ENCODE assay signal across 1 cellular context in the genomic region with DNA sequence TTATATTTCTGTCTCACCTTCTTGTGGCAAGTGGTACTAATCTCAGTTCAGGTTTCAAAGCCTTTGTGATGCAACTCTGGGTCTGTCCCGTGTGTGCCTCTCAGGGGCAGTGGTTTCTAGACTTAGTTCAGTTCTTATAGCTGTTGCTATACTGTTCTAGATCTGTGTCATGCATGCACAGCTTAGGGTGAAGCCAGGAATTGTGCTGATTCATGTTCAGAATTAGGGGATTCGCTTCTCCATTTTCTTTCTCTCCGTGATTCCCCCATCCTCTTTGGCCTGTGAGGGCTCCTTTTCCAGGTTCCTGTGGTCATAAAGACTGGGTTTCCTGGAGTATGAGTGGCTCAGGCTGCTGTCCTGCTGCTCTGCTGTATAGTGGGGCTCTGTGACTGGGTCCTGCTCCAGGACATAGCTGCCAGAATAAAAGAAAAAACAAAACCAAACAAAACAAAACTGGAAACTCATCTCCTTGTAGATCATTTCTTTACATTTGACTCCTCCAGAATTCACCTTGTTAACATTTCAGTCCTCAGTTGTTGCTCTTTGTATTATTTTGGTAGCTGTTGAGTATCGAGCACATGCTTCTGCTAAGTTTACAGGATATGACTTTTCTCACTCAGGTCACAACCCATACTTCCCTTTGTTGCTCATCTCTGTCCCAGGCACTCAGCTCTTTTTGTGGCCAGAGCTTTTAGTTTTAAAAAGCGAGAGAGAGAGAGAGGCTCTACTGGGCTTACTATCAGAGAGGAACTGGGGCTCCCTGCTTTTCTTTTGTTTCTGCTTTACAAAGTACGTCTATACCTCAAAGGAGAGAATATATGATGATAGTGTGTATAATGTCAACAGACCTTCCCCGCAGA.
TF ChIP-seq lines count a peak whose summit lies in the region.

No MANE protein-coding gene starts in this region.

TF ChIP-seq in K562, 482 proteins besides CTCF, POLR2A, EP300 and RAD21 (continued from another document and continues in another):
- TF ChIP-seq, protein P1, sequence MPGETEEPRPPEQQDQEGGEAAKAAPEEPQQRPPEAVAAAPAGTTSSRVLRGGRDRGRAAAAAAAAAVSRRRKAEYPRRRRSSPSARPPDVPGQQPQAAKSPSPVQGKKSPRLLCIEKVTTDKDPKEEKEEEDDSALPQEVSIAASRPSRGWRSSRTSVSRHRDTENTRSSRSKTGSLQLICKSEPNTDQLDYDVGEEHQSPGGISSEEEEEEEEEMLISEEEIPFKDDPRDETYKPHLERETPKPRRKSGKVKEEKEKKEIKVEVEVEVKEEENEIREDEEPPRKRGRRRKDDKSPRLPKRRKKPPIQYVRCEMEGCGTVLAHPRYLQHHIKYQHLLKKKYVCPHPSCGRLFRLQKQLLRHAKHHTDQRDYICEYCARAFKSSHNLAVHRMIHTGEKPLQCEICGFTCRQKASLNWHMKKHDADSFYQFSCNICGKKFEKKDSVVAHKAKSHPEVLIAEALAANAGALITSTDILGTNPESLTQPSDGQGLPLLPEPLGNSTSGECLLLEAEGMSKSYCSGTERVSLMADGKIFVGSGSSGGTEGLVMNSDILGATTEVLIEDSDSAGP (CRISPR knock-in tag; IDR thresholded peaks at IDR 0.05) = no peak
- TF ChIP-seq AFF4 (CRISPR knock-in tag; IDR thresholded peaks at IDR 0.05) (peak; percentile 47; the same call in 1 of the 2 replicates), RERE (CRISPR knock-in tag; IDR thresholded peaks at IDR 0.05; ENCODE audit: borderline replicate concordance) (no peak), TRIM25 (IDR thresholded peaks at IDR 0.05; ENCODE audit: borderline replicate concordance) (no peak), HMGXB4 (CRISPR knock-in tag; IDR thresholded peaks at IDR 0.05) (no peak), KLF13 (tag; IDR thresholded peaks at IDR 0.05; ENCODE audit: borderline replicate concordance, low read depth) (no peak), FOSL1 (tag; conservative IDR thresholded peaks at IDR 0.05) (no peak; the same call in 1 of the 2 replicates), BRD4 (IDR thresholded peaks at IDR 0.05) (no peak), ZNF133 (CRISPR knock-in tag; IDR thresholded peaks at IDR 0.05) (no peak), HDAC8 (tag; IDR thresholded peaks at IDR 0.05) (no peak; the same call in 1 of the 2 replicates), PHF20 (IDR thresholded peaks at IDR 0.05; ENCODE audit: partially characterized antibody) (no peak), ZNF224 (CRISPR knock-in tag; IDR thresholded peaks at IDR 0.05) (no peak), CREM (IDR thresholded peaks at IDR 0.05; ENCODE audit: low read depth) (0 out of 2 replicates have a peak, but pooled peaks have one; percentile 20), GTF2F1 (IDR thresholded peaks at IDR 0.05; ENCODE audit: low read depth, low read length) (no peak), CBX5 (IDR thresholded peaks at IDR 0.05; ENCODE audit: borderline replicate concordance, low read depth) (no peak), HNRNPK (IDR thresholded peaks at IDR 0.05; ENCODE audit: low read depth, low read length, poor library complexity, severe bottlenecking) (no peak), HNRNPLL (IDR thresholded peaks at IDR 0.05; ENCODE audit: low read depth, low read length, poor library complexity, severe bottlenecking) (no peak), CSDE1 (IDR thresholded peaks at IDR 0.05) (no peak), ZNF263 (CRISPR knock-in tag; IDR thresholded peaks at IDR 0.05; ENCODE audit: borderline replicate concordance) (no peak), ZNF197 (CRISPR knock-in tag; IDR thresholded peaks at IDR 0.05; ENCODE audit: low read depth) (no peak), ZC3H11A (IDR thresholded peaks at IDR 0.05; ENCODE audit: low read depth, low read length) (no peak), POLR3A (IDR thresholded peaks at IDR 0.05; ENCODE audit: borderline replicate concordance, extremely low read depth, insufficient read depth, insufficient read length) (no peak)
- TF ChIP-seq, protein P2, sequence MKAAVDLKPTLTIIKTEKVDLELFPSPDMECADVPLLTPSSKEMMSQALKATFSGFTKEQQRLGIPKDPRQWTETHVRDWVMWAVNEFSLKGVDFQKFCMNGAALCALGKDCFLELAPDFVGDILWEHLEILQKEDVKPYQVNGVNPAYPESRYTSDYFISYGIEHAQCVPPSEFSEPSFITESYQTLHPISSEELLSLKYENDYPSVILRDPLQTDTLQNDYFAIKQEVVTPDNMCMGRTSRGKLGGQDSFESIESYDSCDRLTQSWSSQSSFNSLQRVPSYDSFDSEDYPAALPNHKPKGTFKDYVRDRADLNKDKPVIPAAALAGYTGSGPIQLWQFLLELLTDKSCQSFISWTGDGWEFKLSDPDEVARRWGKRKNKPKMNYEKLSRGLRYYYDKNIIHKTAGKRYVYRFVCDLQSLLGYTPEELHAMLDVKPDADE (conservative IDR thresholded peaks at IDR 0.05; ENCODE audit: control insufficient read depth, low read depth, low read length) = no peak
